In the genomic region with DNA sequence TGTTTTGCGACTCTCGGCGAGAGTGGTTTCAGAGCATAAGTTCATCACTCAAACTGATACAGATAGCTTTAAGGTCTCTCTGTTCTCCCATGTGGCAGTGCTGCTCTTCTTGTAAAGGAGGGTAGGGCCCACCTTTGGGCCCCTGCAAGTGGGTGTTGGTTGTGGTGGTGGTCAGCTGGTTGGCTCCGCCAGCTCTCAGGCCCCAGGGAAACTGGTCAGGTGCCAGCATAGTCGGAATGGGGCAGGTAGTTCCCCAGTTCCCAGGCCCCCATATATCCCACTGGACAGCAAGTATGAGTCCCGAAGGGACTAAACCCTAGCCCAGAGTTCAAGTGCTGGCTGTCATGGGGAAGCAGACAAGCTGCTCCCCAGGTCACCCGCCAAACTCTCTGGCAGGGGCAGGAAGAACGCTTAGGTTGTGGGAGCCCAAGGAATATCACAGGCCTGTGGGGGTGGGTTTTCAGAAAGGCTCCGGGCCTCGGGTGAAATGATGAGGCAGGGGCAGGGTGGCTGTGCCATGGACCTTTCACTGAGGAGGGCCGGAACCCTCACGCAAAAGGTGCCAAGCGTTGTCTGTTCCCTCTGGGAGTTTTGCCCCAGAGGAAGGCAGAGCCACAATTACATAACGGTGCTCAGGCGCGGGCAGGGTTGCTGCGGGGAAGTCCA, we compare ENCODE assay signal across 18 cellular contexts.
DNase-seq lines count a peak whose midpoint lies in the region; ATAC-seq, FAIRE-seq and TF ChIP-seq lines count a peak whose summit lies in the region.
"Had no signal": no experiment of that assay in that cellular context is flagged by ENCODE, and none has a peak within 500 bp of the region (broad histone marks: within the 10 kb centered on the region; RNA-seq: fewer than 3 reads in every experiment).

No MANE protein-coding gene starts in this region.

- no peak overlapping the region for H2AFZ ChIP-seq in neuronal stem cell (ENCODE audit: low read length)

- H3K14ac ChIP-seq in neuronal stem cell (ENCODE audit: low read length): no peak overlapping the region

- no peak overlapping the region for H2BK120ac ChIP-seq in neuronal stem cell (ENCODE audit: low read depth, low read length)

- H3K18ac ChIP-seq in neuronal stem cell (ENCODE audit: low read length): peak overlapping the region; percentile 38

- WGBS in neuronal stem cell (ENCODE audit: extremely low coverage in 2 of 2, insufficient read length in 2 of 2, insufficient replicate concordance in 1 of 2), 2 donors: no CpG with 5 or more reads among the region's 17 CpGs

- no peak overlapping the region for H3K4me2 ChIP-seq in neuronal stem cell (ENCODE audit: insufficient read depth, low read length, poor library complexity, severe bottlenecking)
- H3K4me2 ChIP-seq: A549 had no signal

- FAIRE-seq in HTR-8/SVneo (lab: Jason Lieb, UNC): no peak
- FAIRE-seq: A549, GM12878 had no signal

- H3K4me1 ChIP-seq in RWPE2 (ENCODE audit: insufficient read depth, poor library complexity, severe bottlenecking) (no peaks in the 10 kb centered on the region), neuronal stem cell (ENCODE audit: control insufficient read depth in 2 of 2, insufficient read depth in 1 of 2, low read depth in 1 of 2, low read length in 2 of 2) (peaks cover 0 to 1% of the 10 kb centered on the region in 2 donors)
- H3K4me1 ChIP-seq: A549, HAP-1 had no signal

- H2BK15ac ChIP-seq in neuronal stem cell (ENCODE audit: low read length): no peak overlapping the region

- ATAC-seq in RWPE2 (ENCODE audit: low read depth): no peak
- no peak for ATAC-seq in HG03571 (IDR thresholded peaks at IDR 0.05; ENCODE audit: unreplicated experiment)
- ATAC-seq: A549, GM12878 had no signal

- no peak overlapping the region for H3K27ac ChIP-seq in RWPE2 (ENCODE audit: poor library complexity, severe bottlenecking)
- no peak overlapping the region for H3K27ac ChIP-seq in neuronal stem cell (replicated peaks; ENCODE audit: low read length)
- H3K27ac ChIP-seq: 22Rv1, A549, C4-2B had no signal

- H4K91ac ChIP-seq in neuronal stem cell (ENCODE audit: low read depth, low read length, poor library complexity): no peak overlapping the region

- no peaks in the 10 kb centered on the region for H3K79me1 ChIP-seq in neuronal stem cell (ENCODE audit: low read depth, low read length)

- no peak overlapping the region for H3K4ac ChIP-seq in neuronal stem cell (ENCODE audit: low read length)

- H3K9ac ChIP-seq in neuronal stem cell (ENCODE audit: low read depth, low read length, poor library complexity): no peak overlapping the region

- no peak overlapping the region for H4K8ac ChIP-seq in neuronal stem cell (ENCODE audit: low read depth, low read length)

- no peak for TF ChIP-seq CTCF in RWPE2 (IDR thresholded peaks at IDR 0.05; ENCODE audit: poor library complexity, severe bottlenecking)

- no peak overlapping the region for H2BK5ac ChIP-seq in neuronal stem cell (ENCODE audit: low read length)

- H2AK5ac ChIP-seq in neuronal stem cell (ENCODE audit: low read depth, low read length): no peak overlapping the region

- peak; percentile 2 for DNase-seq in DMS 273 (lab: John Stamatoyannopoulos, UW; ENCODE audit: unreplicated experiment)
- no peak for DNase-seq in DMS 273 treated with DMSO at 0.1 percent for 48 hours (lab: John Stamatoyannopoulos, UW)
- peak; percentile 29 for DNase-seq in RWPE2 (ENCODE audit: low spot score)
- DNase-seq in neuronal stem cell (ENCODE audit: low spot score): no peak
- no peak for DNase-seq in HTR-8/SVneo (ENCODE audit: insufficient read length, low spot score)
- DNase-seq in NCI-H128 (lab: John Stamatoyannopoulos, UW; ENCODE audit: unreplicated experiment): no peak
- DNase-seq: AML-193; CD4-positive, alpha-beta memory T cell; DMS53; DND-41; EL; GOT3 had no signal

- peaks cover 1% of the 10 kb centered on the region for H3K9me3 ChIP-seq in RWPE2 (ENCODE audit: severe bottlenecking)
- H3K9me3 ChIP-seq in neuronal stem cell (replicated peaks in 1 of 2; ENCODE audit: control insufficient read depth in 2 of 2, insufficient read depth in 1 of 2, low read depth in 1 of 2, low read length in 2 of 2): no peaks in the 10 kb centered on the region
- H3K9me3 ChIP-seq: A549, HAP-1 had no signal

- H3K4me3 ChIP-seq in RWPE2 (ENCODE audit: severe bottlenecking) (no peak overlapping the region), neuronal stem cell (ENCODE audit: low read length in 2 of 2) (no peak overlapping the region)
- H3K4me3 ChIP-seq: A549, GM12878, HAP-1 had no signal

- H3K27me3 ChIP-seq in RWPE2 (ENCODE audit: insufficient read depth, poor library complexity, severe bottlenecking) (no peaks in the 10 kb centered on the region), neuronal stem cell (ENCODE audit: control insufficient read depth in 3 of 3, insufficient read depth in 3 of 3, low read depth in 1 of 3, low read length in 3 of 3) (no peaks in the 10 kb centered on the region)

- no peaks in the 10 kb centered on the region for H3K36me3 ChIP-seq in RWPE2 (ENCODE audit: low read depth)
- H3K36me3 ChIP-seq in neuronal stem cell (replicated peaks in 1 of 2; ENCODE audit: control insufficient read depth in 2 of 2, insufficient read depth in 2 of 2, low read length in 2 of 2): no peaks in the 10 kb centered on the region
- H3K36me3 ChIP-seq: HAP-1 had no signal

- H3K23ac ChIP-seq in neuronal stem cell (ENCODE audit: low read depth, low read length, poor library complexity): no peak overlapping the region

- H2BK12ac ChIP-seq in neuronal stem cell (ENCODE audit: low read length): no peak overlapping the region

Comparison
In these comparisons a context has a peak if more than half of its experiments do, and no peak if none do; other contexts are left out.
1. DNase-seq: peak in DMS 273 (single experiment) and RWPE2 (single experiment); none in DMS 273 treated with DMSO at 0.1 percent for 48 hours (single experiment), neuronal stem cell (single experiment), HTR-8/SVneo (single experiment) and NCI-H128 (single experiment).